Comparison of ENCODE assay signal across 18 cellular contexts in genomic region chr5:180468732-180469585, GRCh38. TPM values are rescaled to one million over a fixed set of nuclear protein-coding genes. Genes with fewer than 3 reads are reported as not detected.
DNase-seq lines count a peak whose midpoint lies in the region; ATAC-seq and TF ChIP-seq lines count a peak whose summit lies in the region.
"Had no signal": no experiment of that assay in that cellular context is flagged by ENCODE, and none has a peak within 500 bp of the region (broad histone marks: within the 10 kb centered on the region; RNA-seq: fewer than 3 reads in every experiment).

No MANE protein-coding gene starts in this region.

- H3K4me3 Mint-ChIP-seq in activated T-cell treated with anti-CD3 and anti-CD28 coated beads, Interleukin-2, amount 50 U/mL, for 24 hours: no peak overlapping the region
- no peak overlapping the region for H3K4me3 Mint-ChIP-seq in endothelial cell (ENCODE audit: unreplicated experiment)
- H3K4me3 Mint-ChIP-seq: CD8-positive, alpha-beta T cell had no signal

- peaks cover 2% of the 10 kb centered on the region for H3K4me1 Mint-ChIP-seq in activated T-cell treated with anti-CD3 and anti-CD28 coated beads, Interleukin-2, amount 50 U/mL, for 24 hours (ENCODE audit: low read depth)
- peaks cover 45% of the 10 kb centered on the region for H3K4me1 Mint-ChIP-seq in endothelial cell (ENCODE audit: unreplicated experiment)

- peaks cover 0 to 54% (median 25%) of the 10 kb centered on the region in 6 donors for H3K4me1 ChIP-seq in spleen

- no peak for TF ChIP-seq POLR2A in spleen (IDR thresholded peaks at IDR 0.05)

- ATAC-seq in GM18867 (IDR thresholded peaks at IDR 0.05; ENCODE audit: unreplicated experiment): peak; percentile 42
- ATAC-seq: CD8-positive, alpha-beta T cell had no signal

- intact Hi-C loops in spleen (cut with DNase I; ENCODE audit: low total_unique reads): no loop called here

- H3K9me3 ChIP-seq in spleen: no peaks in the 10 kb centered on the region

- TF ChIP-seq CTCF in endothelial cell (IDR thresholded peaks at IDR 0.05; ENCODE audit: unreplicated experiment): no peak
- no peak for TF ChIP-seq CTCF in spleen (IDR thresholded peaks at IDR 0.05 in 8 of 11, conservative IDR thresholded peaks at IDR 0.05 in 3 of 11)

- H3K27ac Mint-ChIP-seq in activated T-cell treated with anti-CD3 and anti-CD28 coated beads, Interleukin-2, amount 50 U/mL, for 24 hours: no peak overlapping the region
- H3K27ac Mint-ChIP-seq in endothelial cell (ENCODE audit: unreplicated experiment): peak overlapping the region; percentile 37
- H3K27ac Mint-ChIP-seq: CD8-positive, alpha-beta T cell had no signal

- no peak overlapping the region for H3K4me3 ChIP-seq in spleen

- H3K9me3 Mint-ChIP-seq in activated T-cell treated with anti-CD3 and anti-CD28 coated beads, Interleukin-2, amount 50 U/mL, for 24 hours: no peaks in the 10 kb centered on the region
- no peaks in the 10 kb centered on the region for H3K9me3 Mint-ChIP-seq in endothelial cell (ENCODE audit: unreplicated experiment)
- H3K9me3 Mint-ChIP-seq: CD8-positive, alpha-beta T cell had no signal

- peaks cover 13% of the 10 kb centered on the region for H3K27me3 Mint-ChIP-seq in activated T-cell treated with anti-CD3 and anti-CD28 coated beads, Interleukin-2, amount 50 U/mL, for 24 hours
- peaks cover 9% of the 10 kb centered on the region for H3K27me3 Mint-ChIP-seq in endothelial cell (ENCODE audit: unreplicated experiment)

- peaks cover 0 to 44% (median 0%) of the 10 kb centered on the region in 7 donors for H3K27me3 ChIP-seq in spleen (replicated peaks in 1 of 7)

- peak overlapping the region in 1 of 8 donors; percentile 51 for H3K27ac ChIP-seq in spleen

- 70 to 82% (median 75%) methylated on average over 22 of the region's 22 CpGs for WGBS in spleen, 5 donors

- peak; percentile 22 for DNase-seq in activated T-cell treated with anti-CD3 and anti-CD28 coated beads, Interleukin-2, amount 50 U/mL, for 24 hours
- DNase-seq in activated T-cell treated with anti-CD3 and anti-CD28 coated beads for 4 hours: no peak
- no peak for DNase-seq in endothelial cell (ENCODE audit: low spot score)
- DNase-seq in spleen: peak; percentile 75
- no peak for DNase-seq in islet precursor cell
- DNase-seq in hepatic stellate cell (ENCODE audit: low spot score): no peak
- DNase-seq: 8988T; AML-193; C1 segment of cervical spinal cord; CD8-positive, alpha-beta T cell; DMS153; Kasumi-1; NCI-H1694; NCI-H2081; NCI-H446; NCI-H526; SHP77 had no signal

- H3K36me3 ChIP-seq in spleen: no peaks in the 10 kb centered on the region

- H3K36me3 Mint-ChIP-seq in activated T-cell treated with anti-CD3 and anti-CD28 coated beads, Interleukin-2, amount 50 U/mL, for 24 hours (ENCODE audit: low read depth): no peaks in the 10 kb centered on the region
- no peaks in the 10 kb centered on the region for H3K36me3 Mint-ChIP-seq in endothelial cell (ENCODE audit: low read depth, unreplicated experiment)
- H3K36me3 Mint-ChIP-seq: CD8-positive, alpha-beta T cell had no signal

RNA-seq across cellular contexts. Expression of gene CNOT6, which starts 25.2 kb away (rescaled TPM):
- total RNA-seq in endothelial cell (ENCODE audit: unreplicated experiment) (46.3 TPM), spleen (10 to 100 TPM; 17.9 to 26.5 (median 24.7) TPM)
- polyA plus RNA-seq in spleen: 1 to 10 TPM; 5.5 to 9.0 (median 6.0) TPM

Comparison
In these comparisons a context has a peak if more than half of its experiments do, and no peak if none do; other contexts are left out.
1. DNase-seq: peak in activated T-cell treated with anti-CD3 and anti-CD28 coated beads, Interleukin-2, amount 50 U/mL, for 24 hours (single experiment) and spleen (single experiment); none in activated T-cell treated with anti-CD3 and anti-CD28 coated beads for 4 hours (single experiment), endothelial cell (single experiment), islet precursor cell (single experiment) and hepatic stellate cell (single experiment).